In the genomic region with DNA sequence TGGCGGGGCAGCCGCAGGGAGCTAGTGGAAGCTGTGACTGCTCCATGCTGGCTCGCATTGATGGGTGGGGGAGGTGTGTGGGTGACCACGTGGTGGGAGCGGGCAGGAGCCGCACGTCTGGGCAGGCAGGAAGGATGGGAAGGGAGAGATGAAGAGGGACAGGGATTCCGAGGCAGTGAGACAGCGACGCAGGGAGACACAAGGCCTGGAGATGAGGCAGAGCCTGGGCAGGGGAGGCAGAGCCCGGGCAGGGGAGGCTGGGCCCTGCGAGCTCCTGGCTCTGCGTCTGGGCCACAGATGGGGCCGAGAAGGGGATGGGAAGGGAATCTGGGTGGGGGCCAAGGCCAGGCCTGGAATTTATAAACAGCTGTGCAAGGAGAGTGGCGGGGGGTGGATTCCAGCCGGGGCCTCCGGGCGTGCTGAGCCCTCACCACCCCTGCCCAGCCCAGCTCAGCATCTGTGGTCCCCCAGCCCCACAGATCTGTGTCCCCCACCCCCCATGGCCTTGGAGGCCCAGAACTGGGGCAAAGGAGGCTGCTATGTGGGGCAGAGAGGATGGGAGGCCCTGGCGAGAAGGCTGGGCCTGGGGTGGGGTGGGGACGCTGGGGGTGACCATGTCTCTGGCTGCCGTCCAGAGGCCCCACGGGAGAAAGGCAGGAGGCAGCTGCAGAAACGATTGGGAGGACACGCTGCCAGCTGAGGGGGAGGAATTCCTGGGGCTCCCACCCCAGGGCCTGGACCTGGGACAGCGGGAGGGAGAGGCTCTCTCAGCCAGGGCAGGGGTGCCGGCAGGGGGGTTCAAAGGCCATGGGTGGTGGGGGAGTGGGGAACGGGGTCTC, we compare ENCODE assay signal across 8 cellular contexts. TPM values are rescaled to one million over a fixed set of nuclear protein-coding genes. Genes with fewer than 3 reads are reported as not detected.
DNase-seq lines count a peak whose midpoint lies in the region; ATAC-seq and TF ChIP-seq lines count a peak whose summit lies in the region.

No MANE protein-coding gene starts in this region.

- no peak for TF ChIP-seq CTCF in gastrocnemius medialis (IDR thresholded peaks at IDR 0.05 in 4 of 5, conservative IDR thresholded peaks at IDR 0.05 in 1 of 5)

- peak; percentile 68 to 75 for ATAC-seq in gastrocnemius medialis
- no peak for ATAC-seq in GM21717 (IDR thresholded peaks at IDR 0.05; ENCODE audit: unreplicated experiment)
- no peak for ATAC-seq in GM21737 (IDR thresholded peaks at IDR 0.05; ENCODE audit: unreplicated experiment)

- peak overlapping the region; percentile 10 to 45 (median 40) for H3K4me3 ChIP-seq in gastrocnemius medialis

- TF ChIP-seq POLR2A in gastrocnemius medialis (IDR thresholded peaks at IDR 0.05), result peak in 1 of 2 donors; percentile 23

- H3K4me1 ChIP-seq in gastrocnemius medialis, result peaks cover 15 to 17% of the 10 kb centered on the region in 2 donors

- intact Hi-C loops in gastrocnemius medialis (cut with DNase I; ENCODE audit: low total_unique reads), result no loop called here

- in situ Hi-C loops in gastrocnemius medialis (cut with MboI; ENCODE audit: low sequenced_read_pairs in 4 of 4), result no loop called here

- H3K27ac ChIP-seq in angular gyrus (ENCODE audit: low read depth, low read length) (peak overlapping the region; percentile 11), gastrocnemius medialis (peak overlapping the region; percentile 79 to 85 (median 80))

- no peaks in the 10 kb centered on the region for H3K9me3 ChIP-seq in gastrocnemius medialis

- H3K27me3 ChIP-seq in gastrocnemius medialis, result peaks cover 3 to 22% (median 14%) of the 10 kb centered on the region in 3 donors

- peak; percentile 97 for DNase-seq in H4 (ENCODE audit: low spot score)
- DNase-seq in hepatic stellate cell (ENCODE audit: low spot score), result peak; percentile 95
- peak; percentile 64 to 78 for DNase-seq in gastrocnemius medialis
- no peak for DNase-seq in HuH-7.5 (ENCODE audit: low spot score)
- DNase-seq in 8988T, result no peak

- H3K36me3 ChIP-seq in gastrocnemius medialis, result no peaks in the 10 kb centered on the region

RNA-seq across cellular contexts. Expression of a gene that starts 6.0 kb away (rescaled TPM):
- 16.9 and 19.9 TPM in 2 replicates for total RNA-seq in H4 (2014; rRNA removed; shearing (Covaris generic))
- 10 to 100 TPM; 10.9 to 46.6 (median 33.8) TPM for total RNA-seq in gastrocnemius medialis

RNA-seq across cellular contexts. Expression of a gene that starts 26.1 kb away (rescaled TPM):
- 52.2 and 67.8 TPM in 2 replicates for total RNA-seq in H4 (2014; rRNA removed; shearing (Covaris generic))
- 100 to 1,000 TPM; 141 to 262 (median 150) TPM for total RNA-seq in gastrocnemius medialis

RNA-seq across cellular contexts. Expression of a gene that starts 59.2 kb away (rescaled TPM):
- total RNA-seq in H4 (2014; rRNA removed; shearing (Covaris generic)), result 373 and 500 TPM in 2 replicates
- 1,000 to 10,000 TPM in 3 of 4 donors, 100 to 1,000 TPM in 1; 730 to 1,512 (median 1,402) TPM for total RNA-seq in gastrocnemius medialis

Comparison
In these comparisons a context has a peak if more than half of its experiments do, and no peak if none do; other contexts are left out.
1. DNase-seq: peak in H4 (single experiment), hepatic stellate cell (single experiment) and gastrocnemius medialis (2 of 2); none in HuH-7.5 (single experiment) and 8988T (single experiment).
2. ATAC-seq: peak in gastrocnemius medialis (2 of 2); none in GM21717 (single experiment) and GM21737 (single experiment).